1 cellular context compared by ENCODE assay signal in genomic region chr4:151436093-151436518, GRCh38.
TF ChIP-seq lines count a peak whose summit lies in the region.

No MANE protein-coding gene starts in this region.

TF ChIP-seq in GM23338, 12 proteins besides CTCF, POLR2A, EP300 and RAD21 (continued from another document):
- no peak for TF ChIP-seq REST (IDR thresholded peaks at IDR 0.05; ENCODE audit: unreplicated experiment)
- no peak for TF ChIP-seq CREB1 (CRISPR knock-in tag; IDR thresholded peaks at IDR 0.05; ENCODE audit: low read depth)
- no peak for TF ChIP-seq STAT1 (IDR thresholded peaks at IDR 0.05; ENCODE audit: unreplicated experiment)
- no peak for TF ChIP-seq ZNF331 (CRISPR knock-in tag; IDR thresholded peaks at IDR 0.05; ENCODE audit: low read depth)
- TF ChIP-seq, protein P1, sequence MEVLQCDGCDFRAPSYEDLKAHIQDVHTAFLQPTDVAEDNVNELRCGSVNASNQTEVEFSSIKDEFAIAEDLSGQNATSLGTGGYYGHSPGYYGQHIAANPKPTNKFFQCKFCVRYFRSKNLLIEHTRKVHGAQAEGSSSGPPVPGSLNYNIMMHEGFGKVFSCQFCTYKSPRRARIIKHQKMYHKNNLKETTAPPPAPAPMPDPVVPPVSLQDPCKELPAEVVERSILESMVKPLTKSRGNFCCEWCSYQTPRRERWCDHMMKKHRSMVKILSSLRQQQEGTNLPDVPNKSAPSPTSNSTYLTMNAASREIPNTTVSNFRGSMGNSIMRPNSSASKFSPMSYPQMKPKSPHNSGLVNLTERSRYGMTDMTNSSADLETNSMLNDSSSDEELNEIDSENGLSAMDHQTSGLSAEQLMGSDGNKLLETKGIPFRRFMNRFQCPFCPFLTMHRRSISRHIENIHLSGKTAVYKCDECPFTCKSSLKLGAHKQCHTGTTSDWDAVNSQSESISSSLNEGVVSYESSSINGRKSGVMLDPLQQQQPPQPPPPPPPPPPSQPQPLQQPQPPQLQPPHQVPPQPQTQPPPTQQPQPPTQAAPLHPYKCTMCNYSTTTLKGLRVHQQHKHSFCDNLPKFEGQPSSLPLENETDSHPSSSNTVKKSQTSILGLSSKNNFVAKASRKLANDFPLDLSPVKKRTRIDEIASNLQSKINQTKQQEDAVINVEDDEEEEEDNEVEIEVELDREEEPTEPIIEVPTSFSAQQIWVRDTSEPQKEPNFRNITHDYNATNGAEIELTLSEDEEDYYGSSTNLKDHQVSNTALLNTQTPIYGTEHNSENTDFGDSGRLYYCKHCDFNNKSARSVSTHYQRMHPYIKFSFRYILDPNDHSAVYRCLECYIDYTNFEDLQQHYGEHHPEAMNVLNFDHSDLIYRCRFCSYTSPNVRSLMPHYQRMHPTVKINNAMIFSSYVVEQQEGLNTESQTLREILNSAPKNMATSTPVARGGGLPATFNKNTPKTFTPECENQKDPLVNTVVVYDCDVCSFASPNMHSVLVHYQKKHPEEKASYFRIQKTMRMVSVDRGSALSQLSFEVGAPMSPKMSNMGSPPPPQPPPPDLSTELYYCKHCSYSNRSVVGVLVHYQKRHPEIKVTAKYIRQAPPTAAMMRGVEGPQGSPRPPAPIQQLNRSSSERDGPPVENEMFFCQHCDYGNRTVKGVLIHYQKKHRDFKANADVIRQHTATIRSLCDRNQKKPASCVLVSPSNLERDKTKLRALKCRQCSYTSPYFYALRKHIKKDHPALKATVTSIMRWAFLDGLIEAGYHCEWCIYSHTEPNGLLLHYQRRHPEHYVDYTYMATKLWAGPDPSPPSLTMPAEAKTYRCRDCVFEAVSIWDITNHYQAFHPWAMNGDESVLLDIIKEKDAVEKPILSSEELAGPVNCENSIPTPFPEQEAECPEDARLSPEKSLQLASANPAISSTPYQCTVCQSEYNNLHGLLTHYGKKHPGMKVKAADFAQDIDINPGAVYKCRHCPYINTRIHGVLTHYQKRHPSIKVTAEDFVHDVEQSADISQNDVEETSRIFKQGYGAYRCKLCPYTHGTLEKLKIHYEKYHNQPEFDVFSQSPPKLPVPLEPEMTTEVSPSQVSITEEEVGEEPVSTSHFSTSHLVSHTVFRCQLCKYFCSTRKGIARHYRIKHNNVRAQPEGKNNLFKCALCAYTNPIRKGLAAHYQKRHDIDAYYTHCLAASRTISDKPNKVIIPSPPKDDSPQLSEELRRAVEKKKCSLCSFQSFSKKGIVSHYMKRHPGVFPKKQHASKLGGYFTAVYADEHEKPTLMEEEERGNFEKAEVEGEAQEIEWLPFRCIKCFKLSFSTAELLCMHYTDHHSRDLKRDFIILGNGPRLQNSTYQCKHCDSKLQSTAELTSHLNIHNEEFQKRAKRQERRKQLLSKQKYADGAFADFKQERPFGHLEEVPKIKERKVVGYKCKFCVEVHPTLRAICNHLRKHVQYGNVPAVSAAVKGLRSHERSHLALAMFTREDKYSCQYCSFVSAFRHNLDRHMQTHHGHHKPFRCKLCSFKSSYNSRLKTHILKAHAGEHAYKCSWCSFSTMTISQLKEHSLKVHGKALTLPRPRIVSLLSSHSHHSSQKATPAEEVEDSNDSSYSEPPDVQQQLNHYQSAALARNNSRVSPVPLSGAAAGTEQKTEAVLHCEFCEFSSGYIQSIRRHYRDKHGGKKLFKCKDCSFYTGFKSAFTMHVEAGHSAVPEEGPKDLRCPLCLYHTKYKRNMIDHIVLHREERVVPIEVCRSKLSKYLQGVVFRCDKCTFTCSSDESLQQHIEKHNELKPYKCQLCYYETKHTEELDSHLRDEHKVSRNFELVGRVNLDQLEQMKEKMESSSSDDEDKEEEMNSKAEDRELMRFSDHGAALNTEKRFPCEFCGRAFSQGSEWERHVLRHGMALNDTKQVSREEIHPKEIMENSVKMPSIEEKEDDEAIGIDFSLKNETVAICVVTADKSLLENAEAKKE (CRISPR knock-in tag; IDR thresholded peaks at IDR 0.05) = no peak
- no peak for TF ChIP-seq ZNF114 (CRISPR knock-in tag; IDR thresholded peaks at IDR 0.05)
- no peak for TF ChIP-seq EZH2phosphoT487 (IDR thresholded peaks at IDR 0.05; ENCODE audit: unreplicated experiment)
- no peak for TF ChIP-seq NANOG (IDR thresholded peaks at IDR 0.05; ENCODE audit: borderline replicate concordance)
- no peak for TF ChIP-seq POLR2AphosphoS5 (IDR thresholded peaks at IDR 0.05; ENCODE audit: low read depth)
- no peak for TF ChIP-seq JUNB (IDR thresholded peaks at IDR 0.05; ENCODE audit: unreplicated experiment)
